ENCODE assay signal across 21 cellular contexts in genomic region chr9:110916361-110916760, GRCh38.
DNase-seq lines count a peak whose midpoint lies in the region; ATAC-seq and TF ChIP-seq lines count a peak whose summit lies in the region.
"Had no signal": no experiment of that assay in that cellular context is flagged by ENCODE, and none has a peak within 500 bp of the region (broad histone marks: within the 10 kb centered on the region; RNA-seq: fewer than 3 reads in every experiment).

No MANE protein-coding gene starts in this region.

- CTCF ChIA-PET in AG04450 (lab: Charles Lee), result no interaction called here
- CTCF ChIA-PET in IMR-90 (lab: Yijun Ruan, JAX), result interaction anchor here (1.2 kb wide), 1 partner anchor 472 kb away, joined by 3 read pairs; no protein-coding TSS in a partner anchor

- DNase-seq in AG04450 (ENCODE audit: low read depth, low spot score) (peak; percentile 61), IMR-90 (peak; percentile 84), epithelial cell of prostate (ENCODE audit: low read depth, low spot score) (no peak), osteocyte (ENCODE audit: extremely low spot score, unreplicated experiment) (no peak), NCI-H2171 treated with DMSO at 0.1 percent for 48 hours (lab: John Stamatoyannopoulos, UW) (no peak)
- DNase-seq: Caco-2; CD4-positive, alpha-beta T cell; DND-41; H9; MV-4-11; NCI-H1105 treated with DMSO at 0.1 percent for 48 hours; NCI-H2081; NCI-H2171; NCI-H524 treated with DMSO at 0.1 percent for 48 hours; T-helper 17 cell had no signal

- peaks cover 33% of the 10 kb centered on the region for H3K4me1 ChIP-seq in IMR-90 (ENCODE audit: control insufficient read depth, insufficient read depth, low read length)
- H3K4me1 ChIP-seq: BLaER1 had no signal

- H3K9ac ChIP-seq in IMR-90 (ENCODE audit: low read depth, low read length), result no peak overlapping the region
- H3K9ac ChIP-seq: BLaER1 had no signal

- peak overlapping the region; percentile 40; the same call in 1 of the 2 replicates for H4K91ac ChIP-seq in IMR-90 (ENCODE audit: insufficient read depth, low read depth, low read length)

- no peak overlapping the region for H3K56ac ChIP-seq in IMR-90 (ENCODE audit: extremely low read depth, insufficient read depth, low read length)

- peak overlapping the region; percentile 83; the same call in 1 of the 2 replicates for H4K5ac ChIP-seq in IMR-90 (ENCODE audit: low read depth, low read length)

- POLR2A ChIA-PET in AG04450 (lab: Yijun Ruan, JAX), result interaction anchor here (0.7 kb wide), 1 partner anchor 483 kb away, joined by 3 read pairs; no protein-coding TSS in a partner anchor
- POLR2A ChIA-PET in IMR-90 (lab: Charles Lee; ENCODE audit: unreplicated experiment), result no interaction called here

- H2AK5ac ChIP-seq in IMR-90 (ENCODE audit: low read depth, low read length), result 0 out of 2 replicates have a peak overlapping the region, but pooled peaks have one; percentile 31

- TF ChIP-seq POLR2A in IMR-90 (IDR thresholded peaks at IDR 0.05; ENCODE audit: low read depth, low read length), result no peak

- H3K79me1 ChIP-seq in IMR-90 (ENCODE audit: low read depth in 1 of 2, low read length in 2 of 2), result peaks cover 38 to 79% of the 10 kb centered on the region in 2 experiments

- intact Hi-C loops in IMR-90 (cut with micrococcal nuclease), result loop anchor here (5.0 to 10.0 kb wide), 3 partner anchors 119 to 378 kb away; no protein-coding TSS in a partner anchor

- H2BK15ac ChIP-seq in IMR-90 (ENCODE audit: low read depth, low read length), result peak overlapping the region; percentile 29; the same call in 1 of the 3 replicates

- in situ Hi-C loops in IMR-90 (cut with MboI; ENCODE audit: low sequenced_read_pairs), result loop anchor here (25.0 kb wide), 1 partner anchor 279 kb away; no protein-coding TSS in a partner anchor

- peak overlapping the region; percentile 84 for H2BK5ac ChIP-seq in IMR-90 (ENCODE audit: low read depth, low read length, poor library complexity, severe bottlenecking)

- H3K9me1 ChIP-seq in IMR-90 (ENCODE audit: insufficient read depth, low read length), result peaks cover 23% of the 10 kb centered on the region

- peaks cover 14% of the 10 kb centered on the region for H3K36me3 Mint-ChIP-seq in osteocyte (ENCODE audit: unreplicated experiment)
- H3K36me3 Mint-ChIP-seq: IgD-negative memory B cell had no signal

- no peaks in the 10 kb centered on the region for H3K27me3 ChIP-seq in AG04450 (ENCODE audit: control insufficient read depth, insufficient read depth, low read length)
- no peaks in the 10 kb centered on the region for H3K27me3 ChIP-seq in IMR-90 (ENCODE audit: control insufficient read depth, insufficient read depth, low read length)
- H3K27me3 ChIP-seq: BLaER1, SJSA1 had no signal

- dilution Hi-C loops in IMR-90 (cut with HindIII; ENCODE audit: low sequenced_read_pairs, unreplicated experiment), result no loop called here

- peak overlapping the region; percentile 82; the same call in 1 of the 2 replicates for H3K18ac ChIP-seq in IMR-90 (ENCODE audit: low read depth, low read length)

- H3K4me1 Mint-ChIP-seq in osteocyte (ENCODE audit: unreplicated experiment), result peaks cover 84% of the 10 kb centered on the region
- H3K4me1 Mint-ChIP-seq: IgD-negative memory B cell, T-helper 17 cell had no signal

- H3K4me3 ChIP-seq in AG04450 (ENCODE audit: low read depth, low read length) (no peak overlapping the region), IMR-90 (ENCODE audit: insufficient read depth, low read depth, low read length) (no peak overlapping the region)
- H3K4me3 ChIP-seq: BLaER1, SJSA1 had no signal

- H4K20me1 ChIP-seq in IMR-90 (ENCODE audit: insufficient read depth, low read length), result peaks cover 21% of the 10 kb centered on the region; the same call in 1 of the 2 replicates
- H4K20me1 ChIP-seq: BLaER1 had no signal

- H3K27ac Mint-ChIP-seq in osteocyte (ENCODE audit: unreplicated experiment), result peak overlapping the region; percentile 71
- H3K27ac Mint-ChIP-seq: CD4-positive, alpha-beta T cell; H9; IgD-negative memory B cell; T-helper 17 cell had no signal

- no peak for ATAC-seq in IMR-90 (ENCODE audit: low read depth)
- ATAC-seq in GM18520 (IDR thresholded peaks at IDR 0.05; ENCODE audit: unreplicated experiment), result no peak
- ATAC-seq in HG02884 (IDR thresholded peaks at IDR 0.05; ENCODE audit: unreplicated experiment), result no peak
- ATAC-seq: Right ventricle myocardium inferior, T-helper 17 cell had no signal

- no TSS peak for BruUV-seq in IMR-90 (replicated peaks; lab: Mats Ljungman, UMichigan)

- H2AFZ ChIP-seq in IMR-90 (replicated peaks; ENCODE audit: low read length, poor library complexity), result no peak overlapping the region

- TF ChIP-seq CTCF in AG04450 (IDR thresholded peaks at IDR 0.05; ENCODE audit: low read depth, low read length) (no peak), IMR-90 (conservative IDR thresholded peaks at IDR 0.05; ENCODE audit: low read depth, low read length) (no peak), osteocyte (IDR thresholded peaks at IDR 0.05) (no peak)

- peaks cover 4% of the 10 kb centered on the region for H3K36me3 ChIP-seq in IMR-90 (ENCODE audit: control insufficient read depth, insufficient read depth, low read length)
- H3K36me3 ChIP-seq: BLaER1, SJSA1 had no signal

- peak overlapping the region; percentile 82 for H2BK20ac ChIP-seq in IMR-90 (ENCODE audit: low read depth, low read length)

- H3K4me3 Mint-ChIP-seq in osteocyte (ENCODE audit: unreplicated experiment), result no peak overlapping the region
- H3K4me3 Mint-ChIP-seq: CD4-positive, alpha-beta T cell; H9; IgD-negative memory B cell; T-helper 17 cell had no signal

- no peaks in the 10 kb centered on the region for H3K27me3 Mint-ChIP-seq in osteocyte (ENCODE audit: unreplicated experiment)
- H3K27me3 Mint-ChIP-seq: CD4-positive, alpha-beta T cell; IgD-negative memory B cell; T-helper 17 cell had no signal

- H4K8ac ChIP-seq in IMR-90 (ENCODE audit: low read depth in 2 of 2, low read length in 2 of 2), result peak overlapping the region; percentile 37 to 87; a peak in 3 of 4 replicates

- no peak for TF ChIP-seq RAD21 in IMR-90 (IDR thresholded peaks at IDR 0.05; ENCODE audit: low read length)

- H2BK120ac ChIP-seq in IMR-90 (ENCODE audit: low read depth, low read length), result peak overlapping the region; percentile 69

- H3K27ac ChIP-seq in AG04450 (ENCODE audit: low read depth, low read length) (peak overlapping the region; percentile 43), IMR-90 (ENCODE audit: insufficient read depth, low read length) (no peak overlapping the region), epithelial cell of prostate (peak overlapping the region; percentile 7)
- H3K27ac ChIP-seq: BLaER1, SJSA1 had no signal

- H3K14ac ChIP-seq in IMR-90 (replicated peaks; ENCODE audit: low read depth, low read length), result peak overlapping the region; percentile 56

- peak overlapping the region; percentile 9; the same call in 1 of the 2 replicates for H3K4me2 ChIP-seq in IMR-90 (ENCODE audit: low read depth, low read length)
- H3K4me2 ChIP-seq: BLaER1 had no signal

- H3K9me3 ChIP-seq in AG04450 (ENCODE audit: control insufficient read depth, insufficient read depth, low read length), result no peaks in the 10 kb centered on the region
- no peaks in the 10 kb centered on the region for H3K9me3 ChIP-seq in IMR-90 (ENCODE audit: control insufficient read depth, insufficient read depth, low read length)

- WGBS in IMR-90 (ENCODE audit: extremely low coverage in 2 of 2, insufficient read length in 1 of 2), 2 experiments, result no CpG with 5 or more reads among the region's 2 CpGs

- H3K23ac ChIP-seq in IMR-90 (ENCODE audit: low read depth, low read length), result peak overlapping the region; percentile 82

- H3K4ac ChIP-seq in IMR-90 (ENCODE audit: low read depth, low read length), result peak overlapping the region; percentile 59; the same call in 1 of the 2 replicates

- H2AK9ac ChIP-seq in IMR-90 (replicated peaks; ENCODE audit: low read depth, low read length, poor library complexity), result no peak overlapping the region

- peaks cover 7% of the 10 kb centered on the region for H3K9me3 Mint-ChIP-seq in osteocyte (ENCODE audit: unreplicated experiment)

TF ChIP-seq in IMR-90, 13 proteins besides CTCF, POLR2A, EP300 and RAD21:
- no peak for TF ChIP-seq RCOR1 (IDR thresholded peaks at IDR 0.05; ENCODE audit: insufficient replicate concordance, low read length)
- 0 out of 2 replicates have a peak, but pooled peaks have one; percentile 34 for TF ChIP-seq FOS (IDR thresholded peaks at IDR 0.05; ENCODE audit: low read depth, low read length)
- TF ChIP-seq USF2 (IDR thresholded peaks at IDR 0.05; ENCODE audit: low read depth, low read length), result no peak
- TF ChIP-seq ELK1 (IDR thresholded peaks at IDR 0.05; ENCODE audit: borderline replicate concordance, low read depth, low read length), result no peak
- no peak for TF ChIP-seq CHD1 (IDR thresholded peaks at IDR 0.05; ENCODE audit: low read depth, low read length)
- no peak for TF ChIP-seq NFE2L2 (IDR thresholded peaks at IDR 0.05; ENCODE audit: low read depth, low read length)
- no peak for TF ChIP-seq SMC3 (IDR thresholded peaks at IDR 0.05; ENCODE audit: low read depth, low read length)
- TF ChIP-seq MXI1 (IDR thresholded peaks at IDR 0.05; ENCODE audit: borderline replicate concordance, low read depth, low read length), result no peak

Comparison
In these comparisons a context has a peak if more than half of its experiments do, and no peak if none do; other contexts are left out.
1. DNase-seq: peak in AG04450 (single experiment) and IMR-90 (single experiment); none in epithelial cell of prostate (single experiment), osteocyte (single experiment) and NCI-H2171 treated with DMSO at 0.1 percent for 48 hours (single experiment).